ENCODE assay signal across 1 cellular context in genomic region chr9:129627556-129628492, GRCh38.
A peak's percentile ranks its signal among the peaks of the same experiment; 100 is the strongest.
TF ChIP-seq lines count a peak whose summit lies in the region.

No MANE protein-coding gene starts in this region.

TF ChIP-seq in GM12878, 131 proteins besides CTCF, POLR2A, EP300 and RAD21:
- TF ChIP-seq SPI1 (IDR thresholded peaks at IDR 0.05; ENCODE audit: borderline replicate concordance, insufficient read depth, low read depth, low read length): peak; percentile 77; the same call in 1 of the 2 replicates
- TF ChIP-seq CBX3 (IDR thresholded peaks at IDR 0.05; ENCODE audit: borderline replicate concordance, low read depth): no peak
